In genomic region chr3:78724364-78724763, GRCh38 we compare ENCODE assay signal across 7 cellular contexts.
DNase-seq lines count a peak whose midpoint lies in the region; TF ChIP-seq lines count a peak whose summit lies in the region.
"Not testable (repeated sequence)": the region's sequence is repeated elsewhere in the genome, so short reads cannot be mapped to it uniquely, and the experiment has no call there.

No MANE protein-coding gene starts in this region.

- not testable (repeated sequence) for H2BK15ac ChIP-seq in mesendoderm (replicated peaks; ENCODE audit: low read depth)

- H4K8ac ChIP-seq in mesendoderm (ENCODE audit: low read depth, low read length) = not testable (repeated sequence)

- H3K4me1 Mint-ChIP-seq in chondrocyte (ENCODE audit: low read depth) (peaks cover 34% of the 10 kb centered on the region), endothelial cell (ENCODE audit: unreplicated experiment) (peaks cover 28% of the 10 kb centered on the region), osteocyte (ENCODE audit: unreplicated experiment) (peaks cover 39% of the 10 kb centered on the region)

- H2AK5ac ChIP-seq in mesendoderm (ENCODE audit: low read length) = not testable (repeated sequence)

- H3K9me3 Mint-ChIP-seq in chondrocyte (ENCODE audit: low read depth); endothelial cell (ENCODE audit: unreplicated experiment); osteocyte (ENCODE audit: unreplicated experiment): not testable (repeated sequence)

- DNase-seq in A673 (ENCODE audit: low spot score); chondrocyte (ENCODE audit: low spot score); endothelial cell (ENCODE audit: low spot score); mesendoderm; osteocyte (ENCODE audit: extremely low spot score, unreplicated experiment): not testable (repeated sequence)

- not testable (repeated sequence) for H3K79me2 ChIP-seq in mesendoderm (ENCODE audit: control insufficient read depth, insufficient read depth, low read length)

- H3K4me3 Mint-ChIP-seq in chondrocyte (ENCODE audit: unreplicated experiment); endothelial cell (ENCODE audit: unreplicated experiment); osteocyte (ENCODE audit: unreplicated experiment): not testable (repeated sequence)

- not testable (repeated sequence) for H3K9ac ChIP-seq in HUES6 (ENCODE audit: low read length); mesendoderm (ENCODE audit: low read length)

- H3K27ac ChIP-seq in A673 (ENCODE audit: low read depth, low read length, poor library complexity, severe bottlenecking) (peak overlapping the region; percentile 32), HUES6 (ENCODE audit: low read depth, low read length) (peak overlapping the region; percentile 47; the same call in 1 of the 2 replicates), temporal lobe (ENCODE audit: low read depth, low read length) (peak overlapping the region; percentile 13)
- H3K27ac ChIP-seq in mesendoderm (ENCODE audit: low read depth, low read length) = not testable (repeated sequence)

- H3K4me1 ChIP-seq in A673 (ENCODE audit: insufficient read depth, low read length, poor library complexity, severe bottlenecking) (peaks cover 48% of the 10 kb centered on the region), HUES6 (ENCODE audit: control insufficient read depth, insufficient read depth, low read length) (peaks cover 19% of the 10 kb centered on the region; the same call in 1 of the 2 replicates)
- H3K4me1 ChIP-seq in mesendoderm (ENCODE audit: control insufficient read depth, low read depth, low read length) = not testable (repeated sequence)

- H4K5ac ChIP-seq in mesendoderm (ENCODE audit: low read length) = not testable (repeated sequence)

- not testable (repeated sequence) for H3K27me3 Mint-ChIP-seq in chondrocyte (ENCODE audit: low read depth); endothelial cell (ENCODE audit: unreplicated experiment); osteocyte (ENCODE audit: unreplicated experiment)

- not testable (repeated sequence) for BruUV-seq in A673 (replicated peaks; lab: Mats Ljungman, UMichigan)

- not testable (repeated sequence) for H3K36me3 ChIP-seq in A673 (ENCODE audit: insufficient read depth, low read length, poor library complexity, severe bottlenecking); HUES6 (ENCODE audit: control insufficient read depth, insufficient read depth, low read length); mesendoderm (ENCODE audit: control insufficient read depth, insufficient read depth, low read length)

- no CpG with 5 or more reads among the region's 5 CpGs for WGBS in mesendoderm (ENCODE audit: extremely low coverage, insufficient coverage, low lambda C conversion rate)

- H3K9me3 ChIP-seq in A673 (ENCODE audit: low read depth, low read length, poor library complexity, severe bottlenecking); HUES6 (ENCODE audit: control insufficient read depth, insufficient read depth, low read depth, low read length): not testable (repeated sequence)

- H2BK120ac ChIP-seq in mesendoderm (ENCODE audit: low read depth, low read length) = not testable (repeated sequence)

- CTCF ChIA-PET in A673 (lab: Charles Lee) = interaction anchor here (0.6 kb wide), 1 partner anchor 12 kb away, joined by 4 read pairs; no protein-coding TSS in a partner anchor

- H3K4me3 ChIP-seq in A673 (ENCODE audit: low read depth, low read length, poor library complexity, severe bottlenecking); HUES6 (ENCODE audit: low read depth, low read length); mesendoderm (ENCODE audit: low read length): not testable (repeated sequence)

- H3K27me3 ChIP-seq in A673 (replicated peaks; ENCODE audit: insufficient read depth, low read depth, low read length, poor library complexity); HUES6 (ENCODE audit: control insufficient read depth, insufficient read depth, low read length); mesendoderm (ENCODE audit: insufficient read depth, low read length, poor library complexity): not testable (repeated sequence)

- POLR2A ChIA-PET in A673 (lab: Charles Lee; ENCODE audit: low non-redundant PET) = not testable (repeated sequence)

- peak overlapping the region; percentile 60 for H3K18ac ChIP-seq in mesendoderm (ENCODE audit: low read length)

- intact Hi-C loops in A673 (cut with micrococcal nuclease; ENCODE audit: unreplicated experiment) = not testable (repeated sequence)

- H3K23ac ChIP-seq in mesendoderm (ENCODE audit: low read length) = not testable (repeated sequence)

- not testable (repeated sequence) for H3K36me3 Mint-ChIP-seq in chondrocyte (ENCODE audit: low read depth); endothelial cell (ENCODE audit: low read depth, unreplicated experiment); osteocyte (ENCODE audit: unreplicated experiment)

- not testable (repeated sequence) for H3K56ac ChIP-seq in mesendoderm (ENCODE audit: low read length)

- not testable (repeated sequence) for H2BK5ac ChIP-seq in mesendoderm (ENCODE audit: low read length)

- H3K27ac Mint-ChIP-seq in chondrocyte (ENCODE audit: unreplicated experiment) (peak overlapping the region; percentile 63), endothelial cell (ENCODE audit: unreplicated experiment) (peak overlapping the region; percentile 42), osteocyte (ENCODE audit: unreplicated experiment) (peak overlapping the region; percentile 40)

- not testable (repeated sequence) for H3K4me2 ChIP-seq in mesendoderm (ENCODE audit: low read length)

- TF ChIP-seq CTCF in A673 (conservative IDR thresholded peaks at IDR 0.05; ENCODE audit: low read depth, low read length); chondrocyte (IDR thresholded peaks at IDR 0.05); endothelial cell (IDR thresholded peaks at IDR 0.05; ENCODE audit: unreplicated experiment); osteocyte (IDR thresholded peaks at IDR 0.05): not testable (repeated sequence)

- H3K79me1 ChIP-seq in mesendoderm (ENCODE audit: low read length) = not testable (repeated sequence)

- H3K4ac ChIP-seq in mesendoderm (ENCODE audit: low read depth, low read length) = peak overlapping the region; percentile 87
